13 cellular contexts compared by ENCODE assay signal in the genomic region with DNA sequence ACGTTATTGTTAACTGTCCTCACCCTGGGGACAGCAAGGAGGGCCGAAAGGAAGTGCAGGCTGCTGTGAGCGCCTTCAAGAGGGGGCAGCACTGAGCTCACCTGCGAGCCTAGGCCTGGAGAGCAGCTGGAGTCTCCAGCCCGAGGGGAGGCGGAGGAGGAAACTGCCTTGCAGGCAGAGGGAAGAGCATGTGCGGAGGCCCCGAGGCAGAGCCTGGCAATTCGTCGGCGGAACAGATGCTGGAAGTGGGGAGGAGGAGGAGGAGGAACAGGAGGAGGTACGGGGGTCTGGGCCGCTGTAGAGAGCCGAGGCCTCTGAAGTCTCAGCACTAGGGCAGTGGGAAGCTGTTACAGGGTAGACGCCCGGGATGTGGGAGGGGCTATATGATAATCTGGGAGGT. TPM values are rescaled to one million over a fixed set of nuclear protein-coding genes. Genes with fewer than 3 reads are reported as not detected.
DNase-seq lines count a peak whose midpoint lies in the region; ATAC-seq and TF ChIP-seq lines count a peak whose summit lies in the region.
"Had no signal": no experiment of that assay in that cellular context is flagged by ENCODE, and none has a peak within 500 bp of the region (broad histone marks: within the 10 kb centered on the region; RNA-seq: fewer than 3 reads in every experiment).

No MANE protein-coding gene starts in this region.

- WGBS in body of pancreas, 2 donors = 79 to 83% methylated on average over 15 to 16 of the region's 16 CpGs

- H3K27ac ChIP-seq in body of pancreas = no peak overlapping the region
- H3K27ac ChIP-seq in left lung = no peak overlapping the region
- H3K27ac ChIP-seq: 22Rv1, ascending aorta had no signal

- TF ChIP-seq POLR2A in body of pancreas (IDR thresholded peaks at IDR 0.05) = no peak

- peak overlapping the region; percentile 89 for H3K4me3 Mint-ChIP-seq in central memory CD8-positive, alpha-beta T cell
- H3K4me3 Mint-ChIP-seq in nephron progenitor cell = no peak overlapping the region

- ATAC-seq in central memory CD8-positive, alpha-beta T cell (replicated peaks; ENCODE audit: extremely low read depth, poor library complexity, severe bottlenecking) = no peak
- ATAC-seq in body of pancreas (no peak), left lung (no peak)

- no peaks in the 10 kb centered on the region for H3K9me3 Mint-ChIP-seq in central memory CD8-positive, alpha-beta T cell
- no peaks in the 10 kb centered on the region for H3K9me3 Mint-ChIP-seq in nephron progenitor cell

- H3K27me3 ChIP-seq in body of pancreas (peaks cover 0 to 4% of the 10 kb centered on the region in 2 donors), left lung (no peaks in the 10 kb centered on the region)
- H3K27me3 ChIP-seq: ascending aorta, esophagus squamous epithelium, ovary had no signal

- DNase-seq in DMS53 (lab: John Stamatoyannopoulos, UW) (peak; percentile 26), DMS53 treated with DMSO at 0.1 percent for 48 hours (lab: John Stamatoyannopoulos, UW; ENCODE audit: unreplicated experiment) (no peak), HFF-Myc (ENCODE audit: extremely low read depth, low read depth) (no peak), nephron progenitor cell (peak; percentile 26), HT-29 (ENCODE audit: low spot score) (no peak), body of pancreas (no peak), left lung (no peak)
- no peak for DNase-seq in central memory CD8-positive, alpha-beta T cell (ENCODE audit: low spot score in 2 of 2)
- DNase-seq: activated CD4-positive, alpha-beta T cell treated with anti-CD3 and anti-CD28 coated beads for 4 hours; esophagus squamous epithelium had no signal

- intact Hi-C loops in body of pancreas (cut with DNase I) (loop anchor here (10.0 kb wide), 1 partner anchor 95 kb away; no protein-coding TSS in a partner anchor), left lung (cut with DNase I) (loop anchor here in 1 of 2 donors (10.0 kb wide), 2 partner anchors 105 to 365 kb away; no protein-coding TSS in a partner anchor)

- H3K9me3 ChIP-seq in body of pancreas (no peaks in the 10 kb centered on the region), left lung (no peaks in the 10 kb centered on the region)
- H3K9me3 ChIP-seq: ascending aorta, esophagus squamous epithelium, ovary had no signal

- H3K27me3 Mint-ChIP-seq in central memory CD8-positive, alpha-beta T cell = no peaks in the 10 kb centered on the region
- H3K27me3 Mint-ChIP-seq in nephron progenitor cell (ENCODE audit: low read depth, poor library complexity) = peaks cover 20% of the 10 kb centered on the region

- TF ChIP-seq CTCF in HFF-Myc (IDR thresholded peaks at IDR 0.05; ENCODE audit: low read depth, low read length, missing control alignments) (peak; percentile 16), nephron progenitor cell (IDR thresholded peaks at IDR 0.05) (no peak), body of pancreas (IDR thresholded peaks at IDR 0.05) (no peak), left lung (IDR thresholded peaks at IDR 0.05) (no peak)

- peaks cover 5% of the 10 kb centered on the region for H3K36me3 Mint-ChIP-seq in central memory CD8-positive, alpha-beta T cell (ENCODE audit: insufficient read depth)
- H3K36me3 Mint-ChIP-seq in nephron progenitor cell (ENCODE audit: low read depth) = no peaks in the 10 kb centered on the region

- H3K4me1 Mint-ChIP-seq in central memory CD8-positive, alpha-beta T cell = peaks cover 17% of the 10 kb centered on the region
- peaks cover 42% of the 10 kb centered on the region for H3K4me1 Mint-ChIP-seq in nephron progenitor cell

- H3K4me3 ChIP-seq in HFF-Myc (replicated peaks; ENCODE audit: low read depth, low read length) (no peak overlapping the region), body of pancreas (no peak overlapping the region), left lung (no peak overlapping the region)

- peaks cover 9% of the 10 kb centered on the region for H3K4me1 ChIP-seq in body of pancreas
- H3K4me1 ChIP-seq in left lung = peaks cover 0 to 12% of the 10 kb centered on the region in 2 donors

- H3K36me3 ChIP-seq in body of pancreas (replicated peaks in 1 of 2; ENCODE audit: insufficient read depth in 1 of 2, low read depth in 2 of 2) = no peaks in the 10 kb centered on the region
- no peaks in the 10 kb centered on the region for H3K36me3 ChIP-seq in left lung
- H3K36me3 ChIP-seq: ascending aorta, esophagus squamous epithelium, ovary had no signal

- peak overlapping the region; percentile 81 for H3K27ac Mint-ChIP-seq in central memory CD8-positive, alpha-beta T cell (ENCODE audit: low read depth)
- no peak overlapping the region for H3K27ac Mint-ChIP-seq in nephron progenitor cell

RNA-seq across cellular contexts. Expression of gene PLCG2, which starts 49.6 kb away (rescaled TPM):
- 1.6 and 3.0 TPM in 2 replicates for total RNA-seq in HT-29 (2014; rRNA removed; shearing (Covaris generic))
- 1 to 10 TPM; 6.7 to 9.6 TPM for total RNA-seq in body of pancreas
- total RNA-seq in left lung = 10 to 100 TPM; 22.5 to 48.7 TPM

Comparison
In these comparisons a context has a peak if more than half of its experiments do, and no peak if none do; other contexts are left out.
1. DNase-seq: peak in DMS53 (single experiment) and nephron progenitor cell (single experiment); none in DMS53 treated with DMSO at 0.1 percent for 48 hours (single experiment), HFF-Myc (single experiment), central memory CD8-positive, alpha-beta T cell (0 of 2), HT-29 (single experiment), body of pancreas (0 of 4) and left lung (0 of 2).